Comparison of ENCODE assay signal across 7 cellular contexts in genomic region chr1:151993084-151993733, GRCh38. TPM values are rescaled to one million over a fixed set of nuclear protein-coding genes. Genes with fewer than 3 reads are reported as not detected.
DNase-seq lines count a peak whose midpoint lies in the region; ATAC-seq, FAIRE-seq and TF ChIP-seq lines count a peak whose summit lies in the region.

No MANE protein-coding gene starts in this region.

- DNase-seq in T-helper 22 cell (ENCODE audit: low read depth): peak; percentile 15
- DNase-seq in central memory CD4-positive, alpha-beta T cell: peak; percentile 32
- peak; percentile 73 for DNase-seq in lower lobe of right lung
- no peak for DNase-seq in NCI-H774 (lab: John Stamatoyannopoulos, UW)
- no peak for DNase-seq in RCC 7860 (ENCODE audit: low spot score)

- H3K4me1 ChIP-seq in lower lobe of right lung (peaks cover 60% of the 10 kb centered on the region), stomach smooth muscle (ENCODE audit: control insufficient read depth, insufficient read depth, low read length) (peaks cover 51% of the 10 kb centered on the region)

- intact Hi-C loops in lower lobe of right lung (cut with DNase I): no loop called here

- H3K36me3 ChIP-seq in lower lobe of right lung (no peaks in the 10 kb centered on the region), stomach smooth muscle (ENCODE audit: control insufficient read depth in 2 of 2, insufficient read depth in 2 of 2, low read length in 2 of 2) (no peaks in the 10 kb centered on the region)

- peak; percentile 13 for ATAC-seq in HG02885 (IDR thresholded peaks at IDR 0.05; ENCODE audit: poor library complexity, unreplicated experiment)
- ATAC-seq in lower lobe of right lung: peak; percentile 18 to 26

- peak overlapping the region; percentile 64 to 88 for H3K9ac ChIP-seq in stomach smooth muscle (ENCODE audit: low read length in 2 of 2)

- H3K9me3 ChIP-seq in lower lobe of right lung (no peaks in the 10 kb centered on the region), stomach smooth muscle (ENCODE audit: control insufficient read depth in 2 of 2, low read length in 2 of 2) (no peaks in the 10 kb centered on the region)

- H3K4me3 ChIP-seq in lower lobe of right lung: peak overlapping the region; percentile 79
- H3K4me3 ChIP-seq in stomach smooth muscle (ENCODE audit: low read length in 2 of 2): peak overlapping the region; percentile 60 to 91

- TF ChIP-seq CTCF in lower lobe of right lung (IDR thresholded peaks at IDR 0.05): no peak

- H3K27me3 ChIP-seq in lower lobe of right lung (ENCODE audit: low read depth) (no peaks in the 10 kb centered on the region), stomach smooth muscle (ENCODE audit: control insufficient read depth in 1 of 2, insufficient read depth in 2 of 2, low read length in 2 of 2) (no peaks in the 10 kb centered on the region)

- no peak for FAIRE-seq in RCC 7860 (lab: Jason Lieb, UNC)

- H3K27ac ChIP-seq in lower lobe of right lung (peak overlapping the region; percentile 98), stomach smooth muscle (ENCODE audit: low read length) (peak overlapping the region; percentile 84)

RNA-seq across cellular contexts. Expression of gene S100A10, which starts 0.5 kb away (rescaled TPM):
- 602 TPM for total RNA-seq in lower lobe of right lung

RNA-seq across cellular contexts. Expression of gene S100A11, which starts 43.6 kb away (rescaled TPM):
- 737 TPM for total RNA-seq in lower lobe of right lung

Comparison
In these comparisons a context has a peak if more than half of its experiments do, and no peak if none do; other contexts are left out.
1. DNase-seq: peak in T-helper 22 cell (single experiment), central memory CD4-positive, alpha-beta T cell (single experiment) and lower lobe of right lung (single experiment); none in NCI-H774 (single experiment) and RCC 7860 (single experiment).